Comparison of ENCODE assay signal across 9 cellular contexts in the genomic region with DNA sequence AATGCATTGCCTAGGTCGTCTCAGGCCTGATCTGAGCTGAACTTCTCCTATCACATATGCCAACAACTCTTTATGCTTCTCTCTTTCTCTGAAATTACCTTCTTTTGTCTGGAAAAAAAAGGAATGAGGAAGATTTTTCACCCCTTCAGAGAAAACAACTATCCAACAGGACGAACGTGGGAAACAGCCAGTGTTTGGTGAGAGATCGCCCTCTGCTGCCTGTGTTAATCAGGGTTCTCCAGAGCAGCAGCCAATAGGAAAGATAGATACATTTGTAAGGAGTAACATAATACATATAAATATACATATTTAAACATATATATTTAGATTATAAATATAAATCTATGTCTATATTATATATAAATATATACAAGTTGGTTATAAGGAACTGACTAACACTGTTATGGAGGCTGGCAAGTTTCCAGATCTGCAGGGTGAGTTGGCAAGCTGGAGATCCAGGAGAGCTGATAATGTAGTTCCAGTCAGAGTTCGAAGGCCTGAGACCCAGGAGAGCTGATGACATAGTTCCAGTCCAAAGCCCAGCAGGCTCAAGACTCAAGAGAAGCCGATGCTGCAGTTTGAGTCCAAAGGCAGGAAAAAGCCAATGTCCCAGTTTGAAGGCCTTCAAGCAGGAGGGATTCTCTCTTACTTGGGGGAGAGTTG. TPM values are rescaled to one million over a fixed set of nuclear protein-coding genes. Genes with fewer than 3 reads are reported as not detected.
DNase-seq lines count a peak whose midpoint lies in the region; ATAC-seq, FAIRE-seq and TF ChIP-seq lines count a peak whose summit lies in the region.
"Had no signal": no experiment of that assay in that cellular context is flagged by ENCODE, and none has a peak within 500 bp of the region (broad histone marks: within the 10 kb centered on the region; RNA-seq: fewer than 3 reads in every experiment).

No MANE protein-coding gene starts in this region.

- H3K27ac Mint-ChIP-seq in T-cell = no peak overlapping the region

- H3K27me3 Mint-ChIP-seq in T-cell = peaks cover 8 to 28% of the 10 kb centered on the region in 2 donors

- peak; percentile 60 for TF ChIP-seq CTCF in WERI-Rb-1 (IDR thresholded peaks at IDR 0.05; ENCODE audit: low read depth, low read length)
- peak; percentile 40 to 68 (median 46) for TF ChIP-seq CTCF in keratinocyte (optimal IDR thresholded peaks at IDR 0.05 in 1 of 3, IDR thresholded peaks at IDR 0.05 in 1 of 3, conservative IDR thresholded peaks at IDR 0.05 in 1 of 3; ENCODE audit: extremely low read depth in 1 of 3, insufficient read depth in 2 of 3, low read length in 3 of 3)

- H4K20me1 ChIP-seq in keratinocyte (ENCODE audit: control insufficient read depth, extremely low read depth, insufficient read depth, low read length) = no peaks in the 10 kb centered on the region

- POLR2A ChIA-PET in T-cell (lab: Charles Lee) = no interaction called here

- no peak for FAIRE-seq in keratinocyte (lab: Jason Lieb, UNC)

- H3K9me1 ChIP-seq in keratinocyte (ENCODE audit: control insufficient read depth, extremely low read depth, insufficient read depth, low read length) = no peaks in the 10 kb centered on the region

- ATAC-seq in HG02885 (IDR thresholded peaks at IDR 0.05; ENCODE audit: poor library complexity, unreplicated experiment) (no peak), T-cell (replicated peaks in 1 of 4) (no peak), HG03196 (IDR thresholded peaks at IDR 0.05; ENCODE audit: unreplicated experiment) (no peak)

- H3K4me1 Mint-ChIP-seq in T-cell = peaks cover 0 to 16% (median 12%) of the 10 kb centered on the region in 3 donors

- H3K4me3 ChIP-seq in WERI-Rb-1 (ENCODE audit: low read depth, low read length) (no peak overlapping the region), keratinocyte (ENCODE audit: control insufficient read depth in 2 of 3, extremely low read depth in 1 of 3, insufficient read depth in 2 of 3, low read depth in 1 of 3, low read length in 3 of 3) (no peak overlapping the region)
- H3K4me3 ChIP-seq: SJSA1 had no signal

- peak; percentile 13 for DNase-seq in DMS 273 treated with DMSO at 0.1 percent for 48 hours (lab: John Stamatoyannopoulos, UW)
- peak; percentile 40 for DNase-seq in KBM-7
- DNase-seq in WERI-Rb-1 = peak; percentile 53
- DNase-seq in keratinocyte (ENCODE audit: low read depth, low spot score) = no peak
- DNase-seq in activated T-cell treated with anti-CD3 and anti-CD28 coated beads, Interleukin-2, amount 50 U/mL, for 1 hour = no peak
- no peak for DNase-seq in T-cell

- CTCF ChIA-PET in T-cell (lab: Charles Lee) = interaction anchor here in 1 of 2 donors (0.7 kb wide), 1 partner anchor 18 kb away, joined by 3 read pairs; no protein-coding TSS in a partner anchor

- H3K79me2 ChIP-seq in keratinocyte (ENCODE audit: control insufficient read depth, insufficient read depth, low read length) = no peaks in the 10 kb centered on the region

- dilution Hi-C loops in keratinocyte (cut with MboI; ENCODE audit: extremely low pct_ligation_motif_present, low sequenced_read_pairs) = no loop called here

- H3K36me3 Mint-ChIP-seq in T-cell = no peaks in the 10 kb centered on the region

- in situ Hi-C loops in KBM-7 (cut with MboI; ENCODE audit: low pct_unique_long_range_greater_than_20kb, low sequenced_read_pairs) = loop anchor here (25.0 kb wide), 1 partner anchor 180 kb away; the partner anchor contains the start of gene GABRQ

- H3K27ac ChIP-seq in WERI-Rb-1 (no peak overlapping the region), keratinocyte (ENCODE audit: control insufficient read depth, insufficient read depth, low read length) (no peak overlapping the region)
- H3K27ac ChIP-seq: SJSA1 had no signal

- H3K9me3 Mint-ChIP-seq in T-cell = no peaks in the 10 kb centered on the region

- H3K4me1 ChIP-seq in keratinocyte (ENCODE audit: control insufficient read depth, extremely low read depth, insufficient read depth, low read length) = no peaks in the 10 kb centered on the region
- H3K4me1 ChIP-seq: SJSA1 had no signal

- H3K4me3 Mint-ChIP-seq in T-cell = no peak overlapping the region

- no peak overlapping the region for H3K9ac ChIP-seq in keratinocyte (ENCODE audit: control insufficient read depth, extremely low read depth, insufficient read depth, low read length)

- peaks cover 9% of the 10 kb centered on the region for H3K27me3 ChIP-seq in WERI-Rb-1 (ENCODE audit: insufficient read depth, low read depth, severe bottlenecking)
- H3K27me3 ChIP-seq in keratinocyte (ENCODE audit: control insufficient read depth, extremely low read depth, insufficient read depth, low read length) = no peaks in the 10 kb centered on the region
- H3K27me3 ChIP-seq: SJSA1 had no signal

- no peak overlapping the region for H3K4me2 ChIP-seq in keratinocyte (ENCODE audit: control insufficient read depth, extremely low read depth, insufficient read depth, low read depth, low read length)

- no peak overlapping the region for H2AFZ ChIP-seq in keratinocyte (ENCODE audit: control insufficient read depth, low read length)

- H3K36me3 ChIP-seq in WERI-Rb-1 (no peaks in the 10 kb centered on the region), keratinocyte (ENCODE audit: control insufficient read depth in 2 of 2, extremely low read depth in 1 of 2, insufficient read depth in 2 of 2, low read length in 2 of 2) (no peaks in the 10 kb centered on the region)
- H3K36me3 ChIP-seq: SJSA1 had no signal

- no peaks in the 10 kb centered on the region for H3K9me3 ChIP-seq in WERI-Rb-1 (ENCODE audit: severe bottlenecking)
- no peaks in the 10 kb centered on the region for H3K9me3 ChIP-seq in keratinocyte (ENCODE audit: control insufficient read depth, low read depth, low read length)
- H3K9me3 ChIP-seq: SJSA1 had no signal

RNA-seq across cellular contexts. Expression of gene CETN2, which starts 13.3 kb away (rescaled TPM):
- 54.7 to 69.0 TPM (median 55.5 TPM) in 3 replicates for polyA plus RNA-seq in keratinocyte
- 40.2 TPM for polyA plus RNA-seq in keratinocyte (2011; ENCODE audit: low read depth)
- 52.8 and 90.5 TPM in 2 replicates for polyA plus RNA-seq in keratinocyte (2011; cell fraction: cytosol; rRNA removed)
- 23.5 and 31.1 TPM in 2 replicates for polyA plus RNA-seq in keratinocyte (2011; cell fraction: nucleus; rRNA removed)
- polyA plus RNA-seq in keratinocyte (2012; ENCODE audit: low replicate concordance) = 43.4 and 60.5 TPM in 2 replicates
- 1.6 to 16.9 TPM (median 15.5 TPM) in 3 replicates for polyA minus RNA-seq in keratinocyte
- 18.0 TPM for polyA minus RNA-seq in keratinocyte (2011; cell fraction: cytosol; rRNA and poly(A)+ RNA removed)
- 5.0 and 6.1 TPM in 2 replicates for polyA minus RNA-seq in keratinocyte (2011; cell fraction: nucleus; rRNA and poly(A)+ RNA removed)
- total RNA-seq in T-cell = 1 to 10 TPM; 6.5 to 7.6 (median 6.9) TPM

RNA-seq across cellular contexts. Expression of gene NSDHL, which starts 13.7 kb away (rescaled TPM):
- polyA plus RNA-seq in keratinocyte = 74.7 to 96.3 TPM (median 79.0 TPM) in 3 replicates
- 23.4 TPM for polyA plus RNA-seq in keratinocyte (2011; ENCODE audit: low read depth)
- 53.7 and 59.5 TPM in 2 replicates for polyA plus RNA-seq in keratinocyte (2011; cell fraction: cytosol; rRNA removed)
- 83.3 and 85.4 TPM in 2 replicates for polyA plus RNA-seq in keratinocyte (2011; cell fraction: nucleus; rRNA removed)
- polyA plus RNA-seq in keratinocyte (2012; ENCODE audit: low replicate concordance) = 38.7 and 83.4 TPM in 2 replicates
- polyA minus RNA-seq in keratinocyte = 46.4 to 57.1 TPM (median 51.7 TPM) in 3 replicates
- polyA minus RNA-seq in keratinocyte (2011; cell fraction: cytosol; rRNA and poly(A)+ RNA removed) = 34.7 TPM
- 24.0 and 34.3 TPM in 2 replicates for polyA minus RNA-seq in keratinocyte (2011; cell fraction: nucleus; rRNA and poly(A)+ RNA removed)
- total RNA-seq in T-cell = 1 to 10 TPM; 3.1 to 8.1 (median 7.1) TPM

RNA-seq across cellular contexts. Expression of gene MAGEA6, which starts 47.7 kb away (rescaled TPM):
- not detected in 3 replicates for polyA plus RNA-seq in keratinocyte
- not detected for polyA plus RNA-seq in keratinocyte (2011; ENCODE audit: low read depth)
- polyA plus RNA-seq in keratinocyte (2011; cell fraction: cytosol; rRNA removed) = not detected in 2 replicates
- polyA plus RNA-seq in keratinocyte (2011; cell fraction: nucleus; rRNA removed) = not detected in 2 replicates
- not detected in 2 replicates for polyA plus RNA-seq in keratinocyte (2012; ENCODE audit: low replicate concordance)
- polyA minus RNA-seq in keratinocyte = not detected in 3 replicates
- polyA minus RNA-seq in keratinocyte (2011; cell fraction: cytosol; rRNA and poly(A)+ RNA removed) = not detected
- not detected in 2 replicates for polyA minus RNA-seq in keratinocyte (2011; cell fraction: nucleus; rRNA and poly(A)+ RNA removed)
- under 1 TPM in 1 of 5 donors, not detected in 4; 0.15 TPM for total RNA-seq in T-cell

RNA-seq across cellular contexts. Expression of gene CSAG3, which starts 58.2 kb away (rescaled TPM):
- polyA plus RNA-seq in keratinocyte = not detected in 3 replicates
- polyA plus RNA-seq in keratinocyte (2011; ENCODE audit: low read depth) = not detected
- not detected in 2 replicates for polyA plus RNA-seq in keratinocyte (2011; cell fraction: cytosol; rRNA removed)
- polyA plus RNA-seq in keratinocyte (2011; cell fraction: nucleus; rRNA removed) = not detected in 2 replicates
- polyA plus RNA-seq in keratinocyte (2012; ENCODE audit: low replicate concordance) = not detected in 2 replicates
- polyA minus RNA-seq in keratinocyte = not detected in 3 replicates
- polyA minus RNA-seq in keratinocyte (2011; cell fraction: cytosol; rRNA and poly(A)+ RNA removed) = not detected
- not detected in 2 replicates for polyA minus RNA-seq in keratinocyte (2011; cell fraction: nucleus; rRNA and poly(A)+ RNA removed)
- not detected for total RNA-seq in T-cell
- total RNA-seq: SJSA1 had no signal

Comparison
In these comparisons a context has a peak if more than half of its experiments do, and no peak if none do; other contexts are left out.
1. DNase-seq: peak in DMS 273 treated with DMSO at 0.1 percent for 48 hours (single experiment), KBM-7 (single experiment) and WERI-Rb-1 (single experiment); none in keratinocyte (single experiment), activated T-cell treated with anti-CD3 and anti-CD28 coated beads, Interleukin-2, amount 50 U/mL, for 1 hour (single experiment) and T-cell (0 of 34).